ENCODE assay signal across 25 cellular contexts in the genomic region with DNA sequence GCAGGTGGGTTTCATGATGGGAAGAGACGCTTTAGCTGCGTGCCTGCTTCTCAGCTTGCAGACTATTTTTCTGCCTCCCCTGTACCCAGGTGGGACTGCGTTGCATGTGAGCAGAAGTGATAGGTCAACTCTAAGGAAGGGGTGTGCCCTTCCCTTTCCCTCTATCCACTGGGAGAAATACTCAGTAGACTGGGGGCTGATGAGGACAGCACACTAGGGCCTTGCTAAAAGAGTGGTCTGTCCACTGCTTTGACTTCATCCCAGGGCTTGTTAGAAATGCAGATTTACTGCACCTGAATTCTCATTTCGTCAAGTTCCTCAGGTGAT.
"Had no signal": no experiment of that assay in that cellular context is flagged by ENCODE, and none has a peak within 500 bp of the region (broad histone marks: within the 10 kb centered on the region; RNA-seq: fewer than 3 reads in every experiment).

No MANE protein-coding gene starts in this region.

- DNase-seq: activated CD4-positive, alpha-beta memory T cell treated with anti-CD3 and anti-CD28 coated beads, Interleukin-2, amount 10 ng/mL, durations not matched to agents 7 days and 5 days; activated CD4-positive, alpha-beta T cell treated with anti-CD3 and anti-CD28 coated beads for 1 hour; activated CD4-positive, alpha-beta T cell treated with anti-CD3 and anti-CD28 coated beads, Interleukin-2, amount 10 ng/mL, durations not matched to agents 7 days and 5 days; activated gamma-delta T cell treated with Interleukin-2 at 50 U/mL for 16 hours; activated T-cell treated with anti-CD3 and anti-CD28 coated beads, Interleukin-2, amount 50 U/mL, for 4 hours; anterior cingulate cortex; foreskin keratinocyte; heart left ventricle; hypothalamus; immature natural killer cell; kidney; left colon; mammary epithelial cell; midbrain; natural killer cell; posterior cingulate gyrus; stimulated activated CD4-positive, alpha-beta T cell treated with anti-CD3 and anti-CD28 coated beads, Interleukin-2, amount 100 ng/mL, for 48 hours; stimulated activated naive CD8-positive, alpha-beta T cell treated with anti-CD3 and anti-CD28 coated beads, Interleukin-15, Interleukin-2, amounts not matched to agents 100 U/mL and 50 U/mL, for 24 hours; testis; transverse colon had no signal

- H3K9me3 Mint-ChIP-seq: activated naive CD4-positive, alpha-beta T cell treated with anti-CD3 and anti-CD28 coated beads, Interleukin-2, amount 50 U/mL, for 72 hours; central memory CD8-positive, alpha-beta T cell; immature natural killer cell; natural killer cell had no signal

- H3K9me3 ChIP-seq: testis, transverse colon had no signal

- H3K27ac ChIP-seq: esophagus muscularis mucosa, foreskin keratinocyte, heart left ventricle, testis, transverse colon had no signal

- H3K27ac Mint-ChIP-seq: activated CD4-positive, alpha-beta memory T cell treated with anti-CD3 and anti-CD28 coated beads, Interleukin-2, amount 10 ng/mL, durations not matched to agents 7 days and 5 days; activated CD4-positive, alpha-beta T cell treated with anti-CD3 and anti-CD28 coated beads, Interleukin-2, amount 10 ng/mL, durations not matched to agents 7 days and 5 days; activated T-helper 17 cell treated with anti-CD3 and anti-CD28 coated beads, Interleukin-2, amount 50 U/mL, for 72 hours; dendritic cell treated with granulocyte-macrophage colony-stimulating factor and Interleukin-4, amounts not matched to agents 40 ng/mL and 50 ng/mL, for 4 days; natural killer cell had no signal

- H3K27me3 ChIP-seq: esophagus muscularis mucosa, foreskin keratinocyte, heart left ventricle, testis, transverse colon had no signal

- H3K27me3 Mint-ChIP-seq: activated CD4-positive, alpha-beta memory T cell treated with anti-CD3 and anti-CD28 coated beads, Interleukin-2, amount 10 ng/mL, durations not matched to agents 7 days and 5 days; activated CD4-positive, alpha-beta T cell treated with anti-CD3 and anti-CD28 coated beads, Interleukin-2, amount 10 ng/mL, durations not matched to agents 7 days and 5 days; activated T-helper 17 cell treated with anti-CD3 and anti-CD28 coated beads, Interleukin-2, amount 50 U/mL, for 72 hours; central memory CD8-positive, alpha-beta T cell; dendritic cell treated with granulocyte-macrophage colony-stimulating factor and Interleukin-4, amounts not matched to agents 40 ng/mL and 50 ng/mL, for 4 days had no signal

- H3K4me1 ChIP-seq: esophagus muscularis mucosa, foreskin keratinocyte, testis, transverse colon had no signal

- H3K4me1 Mint-ChIP-seq: central memory CD8-positive, alpha-beta T cell had no signal

- ATAC-seq: activated T-cell treated with anti-CD3 and anti-CD28 coated beads, Interleukin-2, amount 50 U/mL, for 4 hours; activated T-helper 17 cell treated with anti-CD3 and anti-CD28 coated beads, Interleukin-2, amount 50 U/mL, for 72 hours; foreskin keratinocyte; left colon; natural killer cell; stimulated activated naive CD8-positive, alpha-beta T cell treated with anti-CD3 and anti-CD28 coated beads, Interleukin-15, Interleukin-2, amounts not matched to agents 100 U/mL and 50 U/mL, for 24 hours had no signal

- H3K4me3 ChIP-seq: esophagus muscularis mucosa, testis, transverse colon had no signal

- H3K36me3 ChIP-seq: transverse colon had no signal

- H3K4me3 Mint-ChIP-seq: activated CD4-positive, alpha-beta memory T cell treated with anti-CD3 and anti-CD28 coated beads, Interleukin-2, amount 10 ng/mL, durations not matched to agents 7 days and 5 days; activated CD4-positive, alpha-beta T cell treated with anti-CD3 and anti-CD28 coated beads, Interleukin-2, amount 10 ng/mL, durations not matched to agents 7 days and 5 days; activated T-cell treated with anti-CD3 and anti-CD28 coated beads, Interleukin-2, amount 50 U/mL, for 4 hours; activated T-helper 17 cell treated with anti-CD3 and anti-CD28 coated beads, Interleukin-2, amount 50 U/mL, for 72 hours; central memory CD8-positive, alpha-beta T cell; dendritic cell treated with granulocyte-macrophage colony-stimulating factor and Interleukin-4, amounts not matched to agents 40 ng/mL and 50 ng/mL, for 4 days; natural killer cell had no signal
